27 cellular contexts compared by ENCODE assay signal in genomic region chr14:44565968-44566367, GRCh38. TPM values are rescaled to one million over a fixed set of nuclear protein-coding genes. Genes with fewer than 3 reads are reported as not detected.
"Had no signal": no experiment of that assay in that cellular context is flagged by ENCODE, and none has a peak within 500 bp of the region (broad histone marks: within the 10 kb centered on the region; RNA-seq: fewer than 3 reads in every experiment).

No MANE protein-coding gene starts in this region.

- H3K4me3 ChIP-seq: colonic mucosa, esophagus squamous epithelium, gastroesophageal sphincter, heart left ventricle, left lung, lower lobe of right lung had no signal

- DNase-seq: colonic mucosa; cortex of kidney; effector CD8-positive, alpha-beta T cell; effector memory CD8-positive, alpha-beta T cell; endodermal cell; erythroblast; esophagus squamous epithelium; foreskin fibroblast; heart left ventricle; hippocampal formation; left cardiac atrium; left lung; left ventricle myocardium superior; lower lobe of right lung; mesendoderm; midbrain; naive thymus-derived CD4-positive, alpha-beta T cell; natural killer cell had no signal

- H3K27ac ChIP-seq: colonic mucosa, epithelial cell of prostate, esophagus squamous epithelium, gastroesophageal sphincter, heart left ventricle, left lung, lower lobe of right lung had no signal

- H3K9me3 ChIP-seq: colonic mucosa, esophagus squamous epithelium, lower lobe of right lung had no signal

- H3K36me3 ChIP-seq: colonic mucosa, esophagus squamous epithelium, gastroesophageal sphincter, heart left ventricle, left lung, lower lobe of right lung had no signal

- H3K4me1 ChIP-seq: colonic mucosa, esophagus squamous epithelium, gastroesophageal sphincter, heart left ventricle, left lung, lower lobe of right lung had no signal

- H3K27me3 ChIP-seq: colonic mucosa, esophagus squamous epithelium, gastroesophageal sphincter, heart left ventricle, left lung had no signal

RNA-seq across cellular contexts. Expression of gene FSCB, which starts 58.9 kb away (rescaled TPM):
- total RNA-seq: colonic mucosa; dermis microvascular lymphatic vessel endothelial cell; esophagus mucosa; esophagus squamous epithelium; frontal cortex; left cardiac atrium; left ventricle myocardium superior; lower leg skin; lung microvascular endothelial cell; mucosa of gallbladder; naive thymus-derived CD4-positive, alpha-beta T cell; natural killer cell had no signal
- polyA plus RNA-seq: heart left ventricle; keratinocyte; naive thymus-derived CD4-positive, alpha-beta T cell had no signal
